Comparison of ENCODE assay signal across 8 cellular contexts in the genomic region with DNA sequence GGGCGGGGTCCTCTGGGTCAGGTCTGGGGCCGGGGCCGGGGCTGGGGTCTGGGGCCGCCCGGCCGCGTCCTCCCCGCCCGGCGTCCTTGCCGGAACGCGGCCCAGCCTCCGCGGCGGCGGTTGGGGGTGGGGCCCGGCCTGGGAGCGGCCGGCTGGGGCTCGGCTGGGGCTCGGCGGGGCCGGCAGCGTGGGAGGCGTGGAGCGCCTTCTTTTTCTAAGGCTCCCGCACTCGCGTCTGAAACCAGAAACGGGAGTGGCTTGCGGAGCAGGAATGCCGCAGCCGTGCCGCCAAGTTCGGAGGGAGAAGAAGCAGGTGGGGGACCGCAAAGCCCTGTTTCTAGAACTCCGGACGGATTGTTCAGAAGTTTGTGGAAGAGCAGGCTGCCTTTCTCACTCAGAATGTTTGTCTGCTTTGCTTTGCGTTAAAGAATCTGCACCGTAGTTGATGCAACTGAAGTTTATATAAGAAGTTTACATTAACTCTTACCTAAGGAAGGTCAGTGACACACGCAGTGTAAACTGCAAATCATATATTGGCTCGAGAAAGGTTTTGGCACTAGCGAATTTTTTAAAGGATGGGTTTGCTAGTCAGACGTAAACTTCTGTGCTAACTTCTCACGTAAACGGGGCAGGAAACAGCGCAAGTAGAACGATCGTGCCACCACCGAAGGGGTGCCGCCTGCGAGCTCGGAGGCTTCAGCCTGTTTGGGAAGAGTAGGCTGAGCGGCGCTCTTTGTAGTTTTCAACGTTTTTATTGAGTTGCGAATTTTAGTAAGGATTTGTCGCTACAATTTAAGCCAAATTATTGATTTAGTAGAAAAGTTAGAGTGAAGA. TPM values are rescaled to one million over a fixed set of nuclear protein-coding genes. Genes with fewer than 3 reads are reported as not detected.
DNase-seq lines count a peak whose midpoint lies in the region; ATAC-seq and TF ChIP-seq lines count a peak whose summit lies in the region.

No MANE protein-coding gene starts in this region.

- H3K27me3 ChIP-seq in AG04450 (ENCODE audit: control insufficient read depth, insufficient read depth, low read length) (no peaks in the 10 kb centered on the region), RWPE2 (ENCODE audit: insufficient read depth, poor library complexity, severe bottlenecking) (no peaks in the 10 kb centered on the region), prostate gland (replicated peaks; ENCODE audit: insufficient read depth) (no peaks in the 10 kb centered on the region), uterus (no peaks in the 10 kb centered on the region)

- H3K36me3 ChIP-seq in RWPE2 (ENCODE audit: low read depth), result peaks cover 29% of the 10 kb centered on the region
- H3K36me3 ChIP-seq in prostate gland, result no peaks in the 10 kb centered on the region
- H3K36me3 ChIP-seq in uterus, result no peaks in the 10 kb centered on the region

- H3K4me1 ChIP-seq in RWPE2 (ENCODE audit: insufficient read depth, poor library complexity, severe bottlenecking), result peaks cover 12% of the 10 kb centered on the region
- H3K4me1 ChIP-seq in prostate gland (replicated peaks), result no peaks in the 10 kb centered on the region
- no peaks in the 10 kb centered on the region for H3K4me1 ChIP-seq in uterus

- H3K27ac ChIP-seq in AG04450 (ENCODE audit: low read depth, low read length), result peak overlapping the region; percentile 95
- peak overlapping the region; percentile 85 for H3K27ac ChIP-seq in RWPE2 (ENCODE audit: poor library complexity, severe bottlenecking)
- H3K27ac ChIP-seq in prostate gland, result peak overlapping the region; percentile 94 to 99
- H3K27ac ChIP-seq in uterus, result peak overlapping the region; percentile 97 to 99

- TF ChIP-seq CTCF in AG04450 (IDR thresholded peaks at IDR 0.05; ENCODE audit: low read depth, low read length), result no peak
- no peak for TF ChIP-seq CTCF in RWPE2 (IDR thresholded peaks at IDR 0.05; ENCODE audit: poor library complexity, severe bottlenecking)
- TF ChIP-seq CTCF in prostate gland (IDR thresholded peaks at IDR 0.05), result no peak
- TF ChIP-seq CTCF in uterus (IDR thresholded peaks at IDR 0.05), result no peak

- ATAC-seq in GM18867 (IDR thresholded peaks at IDR 0.05; ENCODE audit: unreplicated experiment) (peak; percentile 42), HG03108 (IDR thresholded peaks at IDR 0.05; ENCODE audit: unreplicated experiment) (peak; percentile 34), RWPE2 (ENCODE audit: low read depth) (peak; percentile 66), Right ventricle myocardium superior (ENCODE audit: poor library complexity) (peak; percentile 64)
- peak; percentile 71 to 76 for ATAC-seq in activated naive CD4-positive, alpha-beta T cell treated with anti-CD3 and anti-CD28 coated beads, Interleukin-2, amount 50 U/mL, for 72 hours

- H3K9me3 ChIP-seq in AG04450 (ENCODE audit: control insufficient read depth, insufficient read depth, low read length) (no peaks in the 10 kb centered on the region), RWPE2 (ENCODE audit: severe bottlenecking) (no peaks in the 10 kb centered on the region), prostate gland (no peaks in the 10 kb centered on the region), uterus (no peaks in the 10 kb centered on the region)

- WGBS in prostate gland, result under 1% methylated on average over 38 of the region's 59 CpGs

- TF ChIP-seq POLR2A in prostate gland (IDR thresholded peaks at IDR 0.05) (peak; percentile 26), uterus (IDR thresholded peaks at IDR 0.05) (no peak)

- H3K9me3 Mint-ChIP-seq in activated naive CD4-positive, alpha-beta T cell treated with anti-CD3 and anti-CD28 coated beads, Interleukin-2, amount 50 U/mL, for 72 hours, result no peaks in the 10 kb centered on the region

- intact Hi-C loops in Right ventricle myocardium superior (cut with DNase I) (no loop called here), prostate gland (cut with DNase I) (no loop called here), uterus (cut with DNase I; ENCODE audit: low total_unique reads) (no loop called here)

- H3K36me3 Mint-ChIP-seq in activated naive CD4-positive, alpha-beta T cell treated with anti-CD3 and anti-CD28 coated beads, Interleukin-2, amount 50 U/mL, for 72 hours, result peaks cover 15 to 21% of the 10 kb centered on the region in 2 donors

- H3K4me3 ChIP-seq in AG04450 (ENCODE audit: low read depth, low read length), result peak overlapping the region; percentile 81
- H3K4me3 ChIP-seq in RWPE2 (ENCODE audit: severe bottlenecking), result peak overlapping the region; percentile 60
- H3K4me3 ChIP-seq in prostate gland, result peak overlapping the region; percentile 91 to 96
- H3K4me3 ChIP-seq in uterus, result peak overlapping the region; percentile 90 to 93

- peak overlapping the region; percentile 96 to 98 for H3K27ac Mint-ChIP-seq in activated naive CD4-positive, alpha-beta T cell treated with anti-CD3 and anti-CD28 coated beads, Interleukin-2, amount 50 U/mL, for 72 hours

- CTCF ChIA-PET in AG04450 (lab: Charles Lee), result interaction anchor here (1.5 to 2.9 kb wide), 3 partner anchors 26 to 64 kb away, joined by 3 to 19 read pairs (median 9); no protein-coding TSS in a partner anchor

- DNase-seq in AG04450 (ENCODE audit: low read depth, low spot score) (no peak), RWPE2 (ENCODE audit: low spot score) (no peak), Right ventricle myocardium superior (peak; percentile 74), prostate gland (ENCODE audit: low spot score) (peak; percentile 31), uterus (peak; percentile 35 to 53)
- peak; percentile 71 to 78 for DNase-seq in activated naive CD4-positive, alpha-beta T cell treated with anti-CD3 and anti-CD28 coated beads, Interleukin-2, amount 50 U/mL, for 72 hours (ENCODE audit: low spot score in 2 of 2)

- POLR2A ChIA-PET in AG04450 (lab: Yijun Ruan, JAX), result interaction anchor here (1.3 to 1.5 kb wide), 2 partner anchors 11 to 28 kb away, joined by 7 read pairs; no protein-coding TSS in a partner anchor

RNA-seq across cellular contexts. Expression of a gene that starts 0.7 kb away (rescaled TPM):
- 138 and 188 TPM in 2 replicates for polyA plus RNA-seq in AG04450 (2011; rRNA removed)
- 36.8 and 57.4 TPM in 2 replicates for polyA minus RNA-seq in AG04450 (2011; rRNA and poly(A)+ RNA removed)
- total RNA-seq in activated naive CD4-positive, alpha-beta T cell treated with anti-CD3 and anti-CD28 coated beads, Interleukin-2, amount 50 U/mL, for 72 hours, result 10 to 100 TPM; 71.7 to 74.9 TPM
- total RNA-seq in Right ventricle myocardium superior (191 TPM), prostate gland (100 to 1,000 TPM in 1 of 2 donors, 10 to 100 TPM in 1; 68.3 to 199 TPM), uterus (100 to 1,000 TPM in 3 of 4 donors, 10 to 100 TPM in 1; 63.5 to 125 (median 107) TPM)

Comparison
In these comparisons a context has a peak if more than half of its experiments do, and no peak if none do; other contexts are left out.
1. DNase-seq: peak in activated naive CD4-positive, alpha-beta T cell treated with anti-CD3 and anti-CD28 coated beads, Interleukin-2, amount 50 U/mL, for 72 hours (2 of 2), Right ventricle myocardium superior (single experiment), prostate gland (single experiment) and uterus (2 of 2); none in AG04450 (single experiment) and RWPE2 (single experiment).
2. Peak in every context shown above with its lines, with median percentiles within 50 percentile points of each other: H3K27ac ChIP-seq, H3K4me3 ChIP-seq and ATAC-seq.